21 cellular contexts compared by ENCODE assay signal in genomic region chr5:101932599-101932998, GRCh38.
DNase-seq lines count a peak whose midpoint lies in the region; ATAC-seq and TF ChIP-seq lines count a peak whose summit lies in the region.
"Had no signal": no experiment of that assay in that cellular context is flagged by ENCODE, and none has a peak within 500 bp of the region (broad histone marks: within the 10 kb centered on the region; RNA-seq: fewer than 3 reads in every experiment).

No MANE protein-coding gene starts in this region.

- 55 to 66% (median 65%) methylated on average over 3 of the region's 3 CpGs for WGBS in adrenal gland, 4 donors

- no peak for TF ChIP-seq POLR2A in adrenal gland (IDR thresholded peaks at IDR 0.05)

- TF ChIP-seq CTCF in adrenal gland (IDR thresholded peaks at IDR 0.05) = no peak

- no peaks in the 10 kb centered on the region for H3K4me1 ChIP-seq in adrenal gland (replicated peaks in 1 of 2)

- no peak for ATAC-seq in left ventricle myocardium superior
- ATAC-seq: CD8-positive, alpha-beta T cell had no signal

- no peaks in the 10 kb centered on the region for H3K36me3 ChIP-seq in adrenal gland (replicated peaks in 1 of 2)

- no peak overlapping the region for H3K27ac ChIP-seq in adrenal gland
- H3K27ac ChIP-seq: 22Rv1, C4-2B, KMS-11 had no signal

- DNase-seq in NCI-H146 (lab: John Stamatoyannopoulos, UW) = peak; percentile 28
- DNase-seq in NCI-H146 treated with DMSO at 0.1 percent for 48 hours (lab: John Stamatoyannopoulos, UW; ENCODE audit: unreplicated experiment) = no peak
- peak; percentile 78 for DNase-seq in DMS53 (lab: John Stamatoyannopoulos, UW)
- peak; percentile 55 for DNase-seq in NCI-H69 (lab: John Stamatoyannopoulos, UW)
- DNase-seq in SHP77 treated with DMSO at 0.1 percent for 48 hours (lab: John Stamatoyannopoulos, UW) = peak; percentile 32
- DNase-seq in adrenal gland = no peak
- DNase-seq in left ventricle myocardium superior = no peak
- DNase-seq: CD8-positive, alpha-beta T cell; NCI-H1048; NCI-H1417 treated with DMSO at 0.1 percent for 48 hours; NCI-H1930; NCI-H226; NCI-H526; NK-92 treated with Interleukin-12 subunit alpha and Interleukin-12 subunit beta, amount 100 ng/mL, for 24 hours; Right ventricle myocardium superior; RPMI8226; T-helper 1 cell had no signal

- intact Hi-C loops in adrenal gland (cut with DNase I) (no loop called here), left ventricle myocardium superior (cut with micrococcal nuclease) (no loop called here)

- H3K9me3 ChIP-seq in adrenal gland (replicated peaks in 1 of 3) = no peaks in the 10 kb centered on the region
- H3K9me3 ChIP-seq: Caco-2 had no signal

- no peak overlapping the region for H3K4me3 ChIP-seq in adrenal gland

- H3K27me3 ChIP-seq in adrenal gland = no peaks in the 10 kb centered on the region

Comparison
In these comparisons a context has a peak if more than half of its experiments do, and no peak if none do; other contexts are left out.
1. DNase-seq: peak in NCI-H146 (single experiment), DMS53 (single experiment), NCI-H69 (single experiment) and SHP77 treated with DMSO at 0.1 percent for 48 hours (single experiment); none in NCI-H146 treated with DMSO at 0.1 percent for 48 hours (single experiment), adrenal gland (0 of 7) and left ventricle myocardium superior (single experiment).